In the genomic region with DNA sequence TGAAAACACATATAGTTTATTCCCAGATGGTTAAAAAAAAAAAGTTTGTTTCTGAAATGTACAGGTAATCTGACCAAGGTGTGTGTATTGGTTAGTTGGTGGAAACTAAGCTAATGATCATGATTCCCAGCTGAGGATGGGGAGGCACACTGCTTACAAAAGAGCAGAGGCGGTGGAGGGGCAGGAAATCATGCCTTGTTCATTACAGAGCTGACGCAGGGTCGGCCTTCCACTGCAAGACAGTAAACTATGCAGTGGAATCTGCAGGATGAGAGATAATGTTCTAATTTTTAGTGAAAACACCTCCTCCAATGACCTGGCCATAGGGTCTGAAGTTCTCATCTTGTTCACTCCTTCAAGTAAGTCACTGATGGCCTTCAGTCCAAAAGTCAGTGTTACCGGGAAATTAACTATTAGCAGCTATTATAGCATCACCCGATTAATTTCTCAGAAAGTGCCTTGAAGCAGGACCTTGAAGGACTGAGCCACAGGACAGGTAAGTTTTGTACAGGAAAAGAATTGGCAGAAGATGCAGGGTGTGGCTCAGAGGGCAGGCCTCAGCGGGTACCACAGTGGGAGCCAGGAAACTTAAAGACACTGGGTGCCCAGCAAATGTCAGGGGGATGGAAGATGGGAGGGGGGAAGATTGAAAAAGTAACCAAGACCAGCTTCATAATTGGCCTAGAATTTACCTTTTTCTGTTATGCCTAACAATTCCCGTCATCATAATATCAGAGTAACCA, we compare ENCODE assay signal across 10 cellular contexts. TPM values are rescaled to one million over a fixed set of nuclear protein-coding genes. Genes with fewer than 3 reads are reported as not detected.
DNase-seq lines count a peak whose midpoint lies in the region; ATAC-seq and TF ChIP-seq lines count a peak whose summit lies in the region.
"Had no signal": no experiment of that assay in that cellular context is flagged by ENCODE, and none has a peak within 500 bp of the region (broad histone marks: within the 10 kb centered on the region; RNA-seq: fewer than 3 reads in every experiment).

No MANE protein-coding gene starts in this region.

- TF ChIP-seq CTCF in mammary epithelial cell (conservative IDR thresholded peaks at IDR 0.05 in 1 of 2, IDR thresholded peaks at IDR 0.05 in 1 of 2; ENCODE audit: extremely low read depth in 1 of 2, insufficient read depth in 1 of 2, low read depth in 1 of 2, low read length in 2 of 2) (no peak), right lobe of liver (IDR thresholded peaks at IDR 0.05) (no peak), stomach (IDR thresholded peaks at IDR 0.05) (no peak)
- TF ChIP-seq CTCF in CD4-positive, alpha-beta T cell (IDR thresholded peaks at IDR 0.05) = no peak

- no peak for TF ChIP-seq EP300 in stomach (IDR thresholded peaks at IDR 0.05)

- peak overlapping the region; percentile 56 for H3K4me2 ChIP-seq in mammary epithelial cell (ENCODE audit: insufficient read depth, low read depth, low read length)

- in situ Hi-C loops in mammary epithelial cell (cut with MboI; ENCODE audit: low sequenced_read_pairs in 2 of 2) = loop anchor here in 1 of 2 donors (5.0 kb wide), 1 partner anchor 36 kb away; a partner anchor contains a TSS

- no peak overlapping the region for H3K4me3 Mint-ChIP-seq in CD4-positive, alpha-beta T cell
- H3K4me3 Mint-ChIP-seq: activated B cell treated with CpG ODN at 0.5 μM for 24 hours had no signal

- H3K27me3 Mint-ChIP-seq in CD4-positive, alpha-beta T cell = no peaks in the 10 kb centered on the region
- H3K27me3 Mint-ChIP-seq: activated B cell treated with CpG ODN at 0.5 μM for 24 hours had no signal

- H3K4me3 ChIP-seq in HUES64 (ENCODE audit: low read length) = no peak overlapping the region
- H3K4me3 ChIP-seq in mammary epithelial cell (replicated peaks in 1 of 3; ENCODE audit: insufficient read depth in 1 of 3, low read depth in 2 of 3, low read length in 3 of 3) = no peak overlapping the region
- no peak overlapping the region for H3K4me3 ChIP-seq in right lobe of liver
- no peak overlapping the region for H3K4me3 ChIP-seq in stomach

- H3K27me3 ChIP-seq in HUES64 (ENCODE audit: insufficient read depth, low read length) = no peaks in the 10 kb centered on the region
- no peaks in the 10 kb centered on the region for H3K27me3 ChIP-seq in mammary epithelial cell (ENCODE audit: insufficient read depth, low read length)
- no peaks in the 10 kb centered on the region for H3K27me3 ChIP-seq in right lobe of liver
- no peaks in the 10 kb centered on the region for H3K27me3 ChIP-seq in stomach
- H3K27me3 ChIP-seq in CD4-positive, alpha-beta T cell (ENCODE audit: control insufficient read depth, insufficient read depth, low read length) = no peaks in the 10 kb centered on the region

- TF ChIP-seq POLR2A in right lobe of liver (IDR thresholded peaks at IDR 0.05) (no peak), stomach (IDR thresholded peaks at IDR 0.05) (no peak)

- CTCF ChIA-PET in mammary epithelial cell (lab: Charles Lee; ENCODE audit: low non-redundant PET) = interaction anchor here (0.5 to 1.2 kb wide), 2 partner anchors 14 to 30 kb away, joined by 7 to 13 read pairs; no protein-coding TSS in a partner anchor
- CTCF ChIA-PET in CD4-positive, alpha-beta T cell (lab: Charles Lee) = no interaction called here

- DNase-seq in mammary epithelial cell (peak; percentile 59), right lobe of liver (no peak), stomach (no peak), HCEC 1CT (no peak), HuH-7.5 (ENCODE audit: low spot score) (no peak)
- no peak for DNase-seq in CD4-positive, alpha-beta T cell
- DNase-seq: activated B cell treated with CpG ODN at 0.5 μM for 24 hours; stimulated activated CD4-positive, alpha-beta T cell treated with anti-CD3 and anti-CD28 coated beads, Interleukin-4, amount 100 ng/mL, for 24 hours had no signal

- no peaks in the 10 kb centered on the region for H3K36me3 Mint-ChIP-seq in CD4-positive, alpha-beta T cell (ENCODE audit: low read depth)

- BruUV-seq in mammary epithelial cell (replicated peaks; lab: Mats Ljungman, UMichigan) = TSS peak; percentile 96

- H3K36me3 ChIP-seq in HUES64 (ENCODE audit: insufficient read depth, low read length) (no peaks in the 10 kb centered on the region), mammary epithelial cell (ENCODE audit: insufficient read depth, low read length) (peaks cover 9% of the 10 kb centered on the region), right lobe of liver (no peaks in the 10 kb centered on the region), stomach (peaks cover 0 to 31% (median 16%) of the 10 kb centered on the region in 4 donors)

- no peaks in the 10 kb centered on the region for H3K9me3 ChIP-seq in HUES64 (ENCODE audit: insufficient read depth, low read depth, low read length)
- no peaks in the 10 kb centered on the region for H3K9me3 ChIP-seq in mammary epithelial cell (replicated peaks; ENCODE audit: insufficient read depth, low read length)
- H3K9me3 ChIP-seq in right lobe of liver = no peaks in the 10 kb centered on the region
- no peaks in the 10 kb centered on the region for H3K9me3 ChIP-seq in stomach
- H3K9me3 ChIP-seq in CD4-positive, alpha-beta T cell (ENCODE audit: control insufficient read depth, low read length) = no peaks in the 10 kb centered on the region

- 72% methylated on average over 7 of the region's 7 CpGs for WGBS in HUES64
- 1% methylated on average over 7 of the region's 7 CpGs for WGBS in mammary epithelial cell (ENCODE audit: low coverage, missing lambda C conversion rate)
- 72% methylated on average over 6 of the region's 7 CpGs for WGBS in right lobe of liver (ENCODE audit: insufficient coverage, low coverage, low lambda C conversion rate, missing lambda C conversion rate)
- WGBS in stomach, 5 donors = 38 to 50% (median 43%) methylated on average over 7 of the region's 7 CpGs

- no peaks in the 10 kb centered on the region for H3K9me3 Mint-ChIP-seq in CD4-positive, alpha-beta T cell
- H3K9me3 Mint-ChIP-seq: activated B cell treated with CpG ODN at 0.5 μM for 24 hours had no signal

- peaks cover 57% of the 10 kb centered on the region for H3K79me2 ChIP-seq in mammary epithelial cell (ENCODE audit: insufficient read depth, low read length)

- H2AFZ ChIP-seq in mammary epithelial cell (ENCODE audit: low read depth, low read length) = no peak overlapping the region

- H3K4me1 ChIP-seq in HUES64 (ENCODE audit: insufficient read depth, low read length) (peaks cover 20% of the 10 kb centered on the region), mammary epithelial cell (ENCODE audit: insufficient read depth, low read length) (peaks cover 44% of the 10 kb centered on the region), right lobe of liver (peaks cover 0 to 14% (median 6%) of the 10 kb centered on the region in 4 donors), stomach (peaks cover 43 to 62% (median 53%) of the 10 kb centered on the region in 4 donors)

- no peaks in the 10 kb centered on the region for H4K20me1 ChIP-seq in mammary epithelial cell (ENCODE audit: insufficient read depth, low read length)

- H3K27ac ChIP-seq in HUES64 (ENCODE audit: low read depth, low read length) (peak overlapping the region; percentile 69), mammary epithelial cell (ENCODE audit: insufficient read depth, low read depth, low read length) (peak overlapping the region; percentile 97), right lobe of liver (peak overlapping the region in 2 of 3 donors; percentile 32 to 59), stomach (peak overlapping the region; percentile 71 to 97 (median 89))
- H3K27ac ChIP-seq in CD4-positive, alpha-beta T cell (ENCODE audit: low read depth, low read length) = no peak overlapping the region

- POLR2A ChIA-PET in CD4-positive, alpha-beta T cell (lab: Charles Lee) = no interaction called here

- no peak for ATAC-seq in right lobe of liver
- no peak for ATAC-seq in HG03135 (IDR thresholded peaks at IDR 0.05; ENCODE audit: unreplicated experiment)
- no peak for ATAC-seq in CD4-positive, alpha-beta T cell (ENCODE audit: poor library complexity)

- peaks cover under 1% of the 10 kb centered on the region for H3K4me1 Mint-ChIP-seq in CD4-positive, alpha-beta T cell (ENCODE audit: low read depth)
- H3K4me1 Mint-ChIP-seq: activated B cell treated with CpG ODN at 0.5 μM for 24 hours had no signal

- intact Hi-C loops in mammary epithelial cell (cut with micrococcal nuclease) (loop anchor here (1.0 kb wide), 4 partner anchors 10 to 36 kb away; a partner anchor contains a TSS), right lobe of liver (cut with DNase I) (no loop called here), stomach (cut with DNase I; ENCODE audit: low total_unique reads) (no loop called here)
- intact Hi-C loops in CD4-positive, alpha-beta T cell (cut with DNase I, micrococcal nuclease) = no loop called here

- H3K9ac ChIP-seq in HUES64 (ENCODE audit: low read depth, low read length) (peak overlapping the region; percentile 43), mammary epithelial cell (ENCODE audit: insufficient read depth, low read length) (peak overlapping the region; percentile 81)

- no peak overlapping the region for H3K27ac Mint-ChIP-seq in CD4-positive, alpha-beta T cell
- H3K27ac Mint-ChIP-seq: activated B cell treated with CpG ODN at 0.5 μM for 24 hours had no signal

- dilution Hi-C loops in mammary epithelial cell (cut with HindIII; ENCODE audit: low sequenced_read_pairs) = no loop called here

RNA-seq across cellular contexts. Expression of a gene that starts 36.0 kb away (rescaled TPM):
- 2.8 TPM for polyA plus RNA-seq in HUES64 (2013, experiment 1 of 2)
- 3.5 TPM for polyA plus RNA-seq in HUES64 (2013, experiment 2 of 2)
- total RNA-seq in mammary epithelial cell (100 to 1,000 TPM; 273 to 311 TPM), right lobe of liver (10 to 100 TPM in 1 of 6 experiments, 1 to 10 TPM in 5; 1.9 to 14.6 (median 3.2) TPM), stomach (100 to 1,000 TPM in 1 of 5 donors, 10 to 100 TPM in 4; 29.5 to 111 (median 72.7) TPM)
- polyA plus RNA-seq in mammary epithelial cell (117 TPM), stomach (10 to 100 TPM in 2 of 3 donors, 1 to 10 TPM in 1; 5.0 to 24.2 (median 13.7) TPM)
- 242 TPM for polyA minus RNA-seq in mammary epithelial cell
- under 1 TPM; 0.14 to 0.27 TPM for total RNA-seq in CD4-positive, alpha-beta T cell

RNA-seq across cellular contexts. Expression of a gene that starts 50.3 kb away (rescaled TPM):
- polyA plus RNA-seq in HUES64 (2013, experiment 1 of 2) = 19.7 TPM
- polyA plus RNA-seq in HUES64 (2013, experiment 2 of 2) = 25.0 TPM
- 10 to 100 TPM in 1 of 2 donors, 1 to 10 TPM in 1; 1.2 to 35.4 TPM for total RNA-seq in mammary epithelial cell
- polyA plus RNA-seq in mammary epithelial cell = 26.8 TPM
- polyA minus RNA-seq in mammary epithelial cell = 18.2 TPM
- under 1 TPM in 5 of 6 experiments, not detected in 1; 0.16 to 0.56 (median 0.43) TPM for total RNA-seq in right lobe of liver
- total RNA-seq in stomach = 1 to 10 TPM in 2 of 5 donors, under 1 TPM in 2, not detected in 1; 0.58 to 6.6 (median 1.1) TPM
- 1 to 10 TPM; 3.1 to 7.2 (median 5.2) TPM for polyA plus RNA-seq in stomach
- under 1 TPM; 0.16 to 0.17 TPM for total RNA-seq in CD4-positive, alpha-beta T cell
